Comparison of ENCODE assay signal across 13 cellular contexts in the genomic region with DNA sequence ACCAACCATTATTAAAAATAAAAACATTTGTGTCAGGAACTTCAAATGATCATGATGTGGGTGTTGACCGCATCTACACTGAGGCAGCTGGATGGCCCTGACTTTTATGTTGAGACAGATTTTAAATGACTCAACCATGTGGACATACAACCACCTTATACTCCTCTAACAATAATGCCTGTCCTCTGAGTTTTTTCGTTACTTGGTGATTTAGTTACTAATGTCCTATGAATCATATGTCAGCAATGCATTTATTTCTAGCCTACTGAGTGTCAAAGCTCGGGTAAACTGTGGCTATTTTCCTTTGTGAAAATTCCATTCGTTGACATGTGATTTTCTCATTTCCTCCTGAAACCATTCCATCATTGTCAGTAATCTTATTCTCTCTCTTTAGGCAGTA. TPM values are rescaled to one million over a fixed set of nuclear protein-coding genes. Genes with fewer than 3 reads are reported as not detected.
DNase-seq lines count a peak whose midpoint lies in the region; TF ChIP-seq lines count a peak whose summit lies in the region.
"Had no signal": no experiment of that assay in that cellular context is flagged by ENCODE, and none has a peak within 500 bp of the region (broad histone marks: within the 10 kb centered on the region; RNA-seq: fewer than 3 reads in every experiment).

No MANE protein-coding gene starts in this region.

- no peak for TF ChIP-seq CTCF in fibroblast of pulmonary artery (IDR thresholded peaks at IDR 0.05; ENCODE audit: low read length, missing control alignments)

- DNase-seq in H4 (ENCODE audit: low spot score): peak; percentile 19
- peak; percentile 59 for DNase-seq in SW480 (ENCODE audit: low spot score)
- DNase-seq in fibroblast of pulmonary artery (ENCODE audit: low read depth): peak; percentile 67
- DNase-seq in stromal cell of bone marrow (ENCODE audit: low read depth): peak; percentile 70
- DNase-seq in activated CD4-positive, CD25-positive, alpha-beta regulatory T cell treated with anti-CD3 and anti-CD28 coated beads, Interleukin-2, amount 50 U/mL, for 72 hours: no peak
- no peak for DNase-seq in HuH-7 (ENCODE audit: low spot score)
- DNase-seq in NCI-H526 treated with DMSO at 0.1 percent for 48 hours (lab: John Stamatoyannopoulos, UW): no peak
- DNase-seq: activated B cell treated with CpG ODN at 0.5 μM for 24 hours; activated T-cell treated with anti-CD3 and anti-CD28 coated beads, Interleukin-2, amount 50 U/mL, for 48 hours; hippocampal formation; small intestine; uterus had no signal

- no peak overlapping the region for H3K4me3 ChIP-seq in fibroblast of pulmonary artery (replicated peaks; ENCODE audit: low read depth, low read length)
- H3K4me3 ChIP-seq: uterus had no signal

RNA-seq across cellular contexts. Expression of gene NKX2-4, which starts 38.9 kb away (rescaled TPM):
- total RNA-seq in H4 (2014; rRNA removed; shearing (Covaris generic)): 1.1 and 1.8 TPM in 2 replicates
- total RNA-seq: activated B cell treated with CpG ODN at 0.5 μM for 24 hours, Right ventricle myocardium inferior, uterus had no signal

Comparison
In these comparisons a context has a peak if more than half of its experiments do, and no peak if none do; other contexts are left out.
1. DNase-seq: peak in H4 (single experiment), SW480 (single experiment), fibroblast of pulmonary artery (single experiment) and stromal cell of bone marrow (single experiment); none in activated CD4-positive, CD25-positive, alpha-beta regulatory T cell treated with anti-CD3 and anti-CD28 coated beads, Interleukin-2, amount 50 U/mL, for 72 hours (single experiment), HuH-7 (single experiment) and NCI-H526 treated with DMSO at 0.1 percent for 48 hours (single experiment).